In genomic region chr22:20036119-20036518, GRCh38 we compare ENCODE assay signal across 17 cellular contexts.
"Had no signal": no experiment of that assay in that cellular context is flagged by ENCODE, and none has a peak within 500 bp of the region (broad histone marks: within the 10 kb centered on the region; RNA-seq: fewer than 3 reads in every experiment).

No MANE protein-coding gene starts in this region.

- H3K4me3 Mint-ChIP-seq: activated CD4-positive, alpha-beta T cell treated with anti-CD3 and anti-CD28 coated beads for 36 hours; activated T-helper 1 cell treated with anti-CD3 and anti-CD28 coated beads, Interleukin-12 subunit alpha, Interleukin-12 subunit beta, Interleukin-2, Interleukin-4 antibody, amounts not matched to agents 30 ng/mL and 10 ng/mL and 1 ng/mL, durations not matched to agents 14 hours and 24 hours and 36 hours; nephron had no signal

- H3K9me3 Mint-ChIP-seq: activated T-helper 1 cell treated with anti-CD3 and anti-CD28 coated beads, Interleukin-12 subunit alpha, Interleukin-12 subunit beta, Interleukin-2, Interleukin-4 antibody, amounts not matched to agents 30 ng/mL and 10 ng/mL and 1 ng/mL, durations not matched to agents 14 hours and 24 hours and 36 hours; nephron had no signal

- H3K9me3 ChIP-seq: adrenal gland, heart left ventricle, left ventricle myocardium inferior, sigmoid colon, upper lobe of left lung had no signal

- H3K27ac Mint-ChIP-seq: activated T-helper 1 cell treated with anti-CD3 and anti-CD28 coated beads, Interleukin-12 subunit alpha, Interleukin-12 subunit beta, Interleukin-2, Interleukin-4 antibody, amounts not matched to agents 30 ng/mL and 10 ng/mL and 1 ng/mL, durations not matched to agents 14 hours and 24 hours and 36 hours; nephron had no signal

- H3K27me3 ChIP-seq: adrenal gland, heart left ventricle, sigmoid colon, upper lobe of left lung had no signal

- H3K27me3 Mint-ChIP-seq: activated CD4-positive, alpha-beta T cell treated with anti-CD3 and anti-CD28 coated beads for 36 hours had no signal

- H3K4me3 ChIP-seq: adrenal gland, coronary artery, heart left ventricle, left ventricle myocardium inferior, sigmoid colon, upper lobe of left lung had no signal

- H3K27ac ChIP-seq: adrenal gland, coronary artery, heart left ventricle, left ventricle myocardium inferior, sigmoid colon, upper lobe of left lung had no signal

- H3K4me1 Mint-ChIP-seq: nephron had no signal

- DNase-seq: activated CD4-positive, alpha-beta T cell treated with anti-CD3 and anti-CD28 coated beads for 36 hours; activated naive CD4-positive, alpha-beta T cell treated with Interleukin-2 at 50 U/mL for 16 hours; adrenal gland; effector CD4-positive, alpha-beta T cell; foreskin melanocyte; heart left ventricle; left ventricle myocardium inferior; mesenchymal stem cell; sigmoid colon; stimulated activated CD4-positive, alpha-beta T cell treated with anti-CD3 and anti-CD28 coated beads, Interleukin-2, amount 100 ng/mL, for 24 hours; stimulated activated naive CD4-positive, alpha-beta T cell treated with Interleukin-2 at 50 U/mL for 16 hours; T-helper 9 cell; upper lobe of left lung had no signal

- ATAC-seq: activated CD4-positive, alpha-beta T cell treated with anti-CD3 and anti-CD28 coated beads for 36 hours; heart left ventricle had no signal

- FAIRE-seq: islet of Langerhans had no signal
